Comparison of ENCODE assay signal across 16 cellular contexts in genomic region chr9:137066096-137066861, GRCh38. TPM values are rescaled to one million over a fixed set of nuclear protein-coding genes. Genes with fewer than 3 reads are reported as not detected.
DNase-seq lines count a peak whose midpoint lies in the region; ATAC-seq, FAIRE-seq and TF ChIP-seq lines count a peak whose summit lies in the region.
"Had no signal": no experiment of that assay in that cellular context is flagged by ENCODE, and none has a peak within 500 bp of the region (broad histone marks: within the 10 kb centered on the region; RNA-seq: fewer than 3 reads in every experiment).

No MANE protein-coding gene starts in this region.

- no peak overlapping the region for H3K18ac ChIP-seq in neuronal stem cell (ENCODE audit: low read length)

- peak overlapping the region; percentile 28 for H2AK5ac ChIP-seq in neuronal stem cell (ENCODE audit: low read depth, low read length)

- ATAC-seq in K562 = no peak
- ATAC-seq in T-helper 17 cell = no peak
- no peak for ATAC-seq in HG03196 (IDR thresholded peaks at IDR 0.05; ENCODE audit: unreplicated experiment)
- ATAC-seq: A549, HCT116 had no signal

- no peak overlapping the region for H3K4ac ChIP-seq in neuronal stem cell (ENCODE audit: low read length)

- no peaks in the 10 kb centered on the region for H3K9me3 Mint-ChIP-seq in CD14-positive monocyte
- H3K9me3 Mint-ChIP-seq: CD4-positive, alpha-beta memory T cell had no signal

- no peak overlapping the region for H3K27ac Mint-ChIP-seq in CD14-positive monocyte
- H3K27ac Mint-ChIP-seq in T-helper 17 cell = no peak overlapping the region
- H3K27ac Mint-ChIP-seq: CD4-positive, alpha-beta memory T cell had no signal

- BruUV-seq in K562 (replicated peaks; lab: Mats Ljungman, UMichigan) = TSS peak; percentile 21

- H3K9me3 ChIP-seq in K562 (replicated peaks; ENCODE audit: control insufficient read depth, insufficient read depth, low read depth, low read length) (no peaks in the 10 kb centered on the region), neuronal stem cell (replicated peaks in 1 of 2; ENCODE audit: control insufficient read depth in 2 of 2, insufficient read depth in 1 of 2, low read depth in 1 of 2, low read length in 2 of 2) (peaks cover 0 to 2% of the 10 kb centered on the region in 2 donors), T-helper 17 cell (ENCODE audit: control insufficient read depth, low read length, poor library complexity, severe bottlenecking) (no peaks in the 10 kb centered on the region)
- H3K9me3 ChIP-seq: A549 had no signal

- no peaks in the 10 kb centered on the region for H3K27me3 ChIP-seq in K562 (ENCODE audit: control insufficient read depth in 2 of 2, insufficient read depth in 2 of 2, low read length in 2 of 2)
- H3K27me3 ChIP-seq in neuronal stem cell (ENCODE audit: control insufficient read depth in 3 of 3, insufficient read depth in 3 of 3, low read depth in 1 of 3, low read length in 3 of 3) = peaks cover 0 to 10% (median 3%) of the 10 kb centered on the region in 3 experiments

- no peak overlapping the region for H4K8ac ChIP-seq in neuronal stem cell (ENCODE audit: low read depth, low read length)

- H3K36me3 ChIP-seq in K562 (ENCODE audit: control insufficient read depth, insufficient read depth, low read length) = peaks cover 41% of the 10 kb centered on the region; the same call in 2 of the 3 replicates
- peaks cover 3 to 30% of the 10 kb centered on the region in 2 donors for H3K36me3 ChIP-seq in neuronal stem cell (replicated peaks in 1 of 2; ENCODE audit: control insufficient read depth in 2 of 2, insufficient read depth in 2 of 2, low read length in 2 of 2)

- no peak for FAIRE-seq in K562 (lab: Jason Lieb, UNC)
- FAIRE-seq: A549 had no signal

- TF ChIP-seq EP300 in K562 (IDR thresholded peaks at IDR 0.05; ENCODE audit: low read length) = no peak

- TF ChIP-seq CTCF in 22Rv1 (IDR thresholded peaks at IDR 0.05) (no peak), CD14-positive monocyte (IDR thresholded peaks at IDR 0.05) (no peak), K562 (IDR thresholded peaks at IDR 0.05 in 2 of 3, conservative IDR thresholded peaks at IDR 0.05 in 1 of 3; ENCODE audit: insufficient read depth in 2 of 3, low read depth in 1 of 3, low read length in 3 of 3) (no peak)

- H3K79me2 ChIP-seq in K562 (ENCODE audit: control insufficient read depth, insufficient read depth, low read length) = peaks cover 36% of the 10 kb centered on the region

- H3K4me1 ChIP-seq in K562 (replicated peaks in 1 of 2; ENCODE audit: control insufficient read depth in 2 of 2, insufficient read depth in 2 of 2, low read length in 2 of 2) = peaks cover 23 to 73% of the 10 kb centered on the region in 2 experiments
- H3K4me1 ChIP-seq in neuronal stem cell (ENCODE audit: control insufficient read depth in 2 of 2, insufficient read depth in 1 of 2, low read depth in 1 of 2, low read length in 2 of 2) = peaks cover 13% of the 10 kb centered on the region in 2 donors

- H3K4me1 Mint-ChIP-seq in CD14-positive monocyte = peaks cover 28% of the 10 kb centered on the region
- peaks cover 15% of the 10 kb centered on the region for H3K4me1 Mint-ChIP-seq in T-helper 17 cell

- no peak overlapping the region for H2BK120ac ChIP-seq in neuronal stem cell (ENCODE audit: low read depth, low read length)

- TF ChIP-seq POLR2A in K562 (conservative IDR thresholded peaks at IDR 0.05) = no peak

- H3K14ac ChIP-seq in neuronal stem cell (ENCODE audit: low read length) = no peak overlapping the region

- peak overlapping the region; percentile 9 for H2BK15ac ChIP-seq in neuronal stem cell (ENCODE audit: low read length)

- H3K79me1 ChIP-seq in neuronal stem cell (ENCODE audit: low read depth, low read length) = peaks cover 9% of the 10 kb centered on the region

- TF ChIP-seq RAD21 in K562 (CRISPR knock-in tag; conservative IDR thresholded peaks at IDR 0.05 in 1 of 2, IDR thresholded peaks at IDR 0.05 in 1 of 2) = no peak

- H2AFZ ChIP-seq in K562 (ENCODE audit: low read depth, low read length) (no peak overlapping the region), neuronal stem cell (ENCODE audit: low read length) (no peak overlapping the region)

- no peak overlapping the region for H2BK5ac ChIP-seq in neuronal stem cell (ENCODE audit: low read length)

- no peak overlapping the region for H4K91ac ChIP-seq in neuronal stem cell (ENCODE audit: low read depth, low read length, poor library complexity)

- H3K27ac ChIP-seq in 22Rv1 = peak overlapping the region; percentile 86; the same call in 1 of the 2 replicates
- H3K27ac ChIP-seq in K562 (ENCODE audit: extremely low read depth, low read depth, low read length) = no peak overlapping the region
- H3K27ac ChIP-seq in neuronal stem cell (replicated peaks; ENCODE audit: low read length) = no peak overlapping the region
- H3K27ac ChIP-seq: A549 had no signal

- H3K9ac ChIP-seq in K562 (ENCODE audit: insufficient read depth in 1 of 2, low read depth in 2 of 2, low read length in 2 of 2) (peak overlapping the region in 1 of 2 experiments; percentile 30; a peak in 1 of 4 replicates), neuronal stem cell (ENCODE audit: low read depth, low read length, poor library complexity) (peak overlapping the region; percentile 21)

- H3K27me3 Mint-ChIP-seq in CD14-positive monocyte (ENCODE audit: low read depth in 3 of 3) (peaks cover 5 to 11% (median 6%) of the 10 kb centered on the region in 3 donors), T-helper 17 cell (peaks cover 5% of the 10 kb centered on the region)

- 92% methylated on average over 16 of the region's 26 CpGs for WGBS in K562 (ENCODE audit: insufficient coverage, low coverage, missing lambda C conversion rate)
- no CpG with 5 or more reads among the region's 26 CpGs for WGBS in neuronal stem cell (ENCODE audit: extremely low coverage in 2 of 2, insufficient read length in 2 of 2, insufficient replicate concordance in 1 of 2), 2 donors

- H3K4me3 ChIP-seq in K562 (no peak overlapping the region), neuronal stem cell (ENCODE audit: low read length in 2 of 2) (no peak overlapping the region)
- H3K4me3 ChIP-seq: A549 had no signal

- CTCF ChIA-PET in K562 (lab: Yijun Ruan, JAX; ENCODE audit: low intra/inter-chr PET ratio) = no interaction called here

- in situ Hi-C loops in K562 (cut with MboI) = no loop called here

- no peak overlapping the region for H3K4me3 Mint-ChIP-seq in CD14-positive monocyte
- H3K4me3 Mint-ChIP-seq in T-helper 17 cell = no peak overlapping the region
- H3K4me3 Mint-ChIP-seq: CD4-positive, alpha-beta memory T cell had no signal

- H4K20me1 ChIP-seq in K562 (replicated peaks; ENCODE audit: control insufficient read depth, insufficient read depth, low read length) = peaks cover 22% of the 10 kb centered on the region

- DNase-seq in CD14-positive monocyte (ENCODE audit: low spot score) = peak; percentile 39
- DNase-seq in K562 (ENCODE audit: extremely low read depth in 1 of 4, low spot score in 3 of 4) = no peak
- DNase-seq in neuronal stem cell (ENCODE audit: low spot score) = no peak
- no peak for DNase-seq in T-helper 17 cell
- DNase-seq in posterior vena cava (ENCODE audit: low spot score) = no peak
- DNase-seq: AML-193; CD4-positive, alpha-beta memory T cell; DMS79 treated with DMSO at 0.1 percent for 48 hours; GF-D8; GOT3; H7 had no signal

- intact Hi-C loops in CD14-positive monocyte (cut with micrococcal nuclease) (loop anchor here (5.0 to 10.0 kb wide), 2 partner anchors 34 to 281 kb away; partner anchors contain the start of gene FUT7 (in 1 of the 2)), K562 (cut with micrococcal nuclease) (loop anchor here (2.0 kb wide), 1 partner anchor 19 kb away; the partner anchor contains the start of gene NPDC1), posterior vena cava (cut with DNase I) (loop anchor here in 1 of 2 donors (10.0 kb wide), 1 partner anchor 281 kb away; no protein-coding TSS in a partner anchor)

- POLR2A ChIA-PET in K562 (lab: Yijun Ruan, JAX) = interaction anchor here (0.6 to 1.8 kb wide), 6 partner anchors 9 to 174 kb away, joined by 3 to 4 read pairs (median 4); no protein-coding TSS in a partner anchor

- H3K36me3 Mint-ChIP-seq in CD14-positive monocyte (peaks cover 6 to 18% of the 10 kb centered on the region in 2 donors), T-helper 17 cell (ENCODE audit: low read depth) (no peaks in the 10 kb centered on the region)
- H3K36me3 Mint-ChIP-seq: CD4-positive, alpha-beta memory T cell had no signal

- peaks cover 8% of the 10 kb centered on the region for H3K9me1 ChIP-seq in K562 (ENCODE audit: control insufficient read depth, insufficient read depth, low read length)

- no peak overlapping the region for H3K23ac ChIP-seq in neuronal stem cell (ENCODE audit: low read depth, low read length, poor library complexity)

- no peak overlapping the region for H2BK12ac ChIP-seq in neuronal stem cell (ENCODE audit: low read length)

- H3K4me2 ChIP-seq in K562 (ENCODE audit: insufficient read depth, low read length) (no peak overlapping the region), neuronal stem cell (ENCODE audit: insufficient read depth, low read length, poor library complexity, severe bottlenecking) (no peak overlapping the region)
- H3K4me2 ChIP-seq: A549 had no signal

RNA-seq across cellular contexts. Expression of gene SAPCD2, which starts 4.1 kb away (rescaled TPM):
- polyA plus RNA-seq in CD14-positive monocyte (1 to 10 TPM; 1.7 to 3.1 TPM), K562 (2011; rRNA removed) (18.8 and 24.2 TPM in 2 replicates), K562 (2014; fragmentation: Illumina TruSeq; extraction: Trizol) (18.3 and 41.2 TPM in 2 replicates), K562 (2014; fragmentation: Nextera tagmentation; extraction: Ambion mirVana) (1 to 10 TPM; 3.4 to 3.7 TPM), K562 (2014; rRNA removed) (56.5 and 67.8 TPM in 2 replicates)
- total RNA-seq in K562 (2011; cell fraction: chromatin; rRNA removed; ENCODE audit: low replicate concordance) = 12.7 and 42.0 TPM in 2 replicates
- 49.3 and 51.2 TPM in 2 replicates for total RNA-seq in K562 (2011; cell fraction: nucleolus; rRNA removed)
- 20.6 and 22.4 TPM in 2 replicates for total RNA-seq in K562 (2011; cell fraction: nucleoplasm; rRNA removed)
- total RNA-seq in K562 (2014; rRNA removed) (91.8 and 115 TPM in 2 replicates), K562 (2014; rRNA removed; fragmentation: Illumina TruSeq; extraction: Trizol) (13.1 and 15.8 TPM in 2 replicates), K562 (2015; rRNA removed; fragmentation: Illumina TruSeq; extraction: Trizol) (40.8 and 42.4 TPM in 2 replicates), K562 (2021) (72.1 and 78.8 TPM in 2 replicates), T-helper 17 cell (under 1 TPM; 0.27 to 0.39 TPM), posterior vena cava (under 1 TPM; 0.33 to 0.42 TPM)
- 28.2 and 80.8 TPM in 2 replicates for polyA plus RNA-seq in K562 (2011; cell fraction: cytosol; rRNA removed)
- polyA plus RNA-seq in K562 (2011; cell fraction: nucleus; rRNA removed) = 42.6 and 60.8 TPM in 2 replicates
- 27.0 and 33.0 TPM in 2 replicates for polyA plus RNA-seq in K562 (2012)
- polyA minus RNA-seq in K562 (2011; rRNA and poly(A)+ RNA removed) = 6.7 and 11.1 TPM in 2 replicates
- 29.9 and 32.2 TPM in 2 replicates for polyA minus RNA-seq in K562 (2011; cell fraction: cytosol; rRNA and poly(A)+ RNA removed)
- polyA minus RNA-seq in K562 (2011; cell fraction: nucleus; rRNA and poly(A)+ RNA removed) = 16.6 and 17.5 TPM in 2 replicates
- 15.6 TPM for polyA plus RNA-seq in neuronal stem cell (2013, experiment 1 of 2)
- 16.0 TPM for polyA plus RNA-seq in neuronal stem cell (2013, experiment 2 of 2)

RNA-seq across cellular contexts. Expression of gene UAP1L1, which starts 11.0 kb away (rescaled TPM):
- polyA plus RNA-seq in CD14-positive monocyte = 10 to 100 TPM in 1 of 2 donors, 1 to 10 TPM in 1; 5.7 to 14.8 TPM
- 10.1 and 23.7 TPM in 2 replicates for total RNA-seq in K562 (2011; cell fraction: chromatin; rRNA removed; ENCODE audit: low replicate concordance)
- 16.3 and 18.0 TPM in 2 replicates for total RNA-seq in K562 (2011; cell fraction: nucleolus; rRNA removed)
- 9.3 and 10.3 TPM in 2 replicates for total RNA-seq in K562 (2011; cell fraction: nucleoplasm; rRNA removed)
- 3.7 and 5.1 TPM in 2 replicates for total RNA-seq in K562 (2014; rRNA removed)
- 1.5 and 1.6 TPM in 2 replicates for total RNA-seq in K562 (2014; rRNA removed; fragmentation: Illumina TruSeq; extraction: Trizol)
- 5.1 and 5.2 TPM in 2 replicates for total RNA-seq in K562 (2015; rRNA removed; fragmentation: Illumina TruSeq; extraction: Trizol)
- total RNA-seq in K562 (2021) = 8.6 and 8.8 TPM in 2 replicates
- polyA plus RNA-seq in K562 (2011; rRNA removed) = 1.5 and 3.0 TPM in 2 replicates
- polyA plus RNA-seq in K562 (2011; cell fraction: cytosol; rRNA removed) = 2.4 and 2.6 TPM in 2 replicates
- 17.8 and 18.3 TPM in 2 replicates for polyA plus RNA-seq in K562 (2011; cell fraction: nucleus; rRNA removed)
- 6.6 and 13.1 TPM in 2 replicates for polyA plus RNA-seq in K562 (2012)
- 5.2 and 5.3 TPM in 2 replicates for polyA plus RNA-seq in K562 (2014; fragmentation: Illumina TruSeq; extraction: Trizol)
- under 1 TPM; 0.20 to 0.29 TPM for polyA plus RNA-seq in K562 (2014; fragmentation: Nextera tagmentation; extraction: Ambion mirVana)
- 5.0 and 7.1 TPM in 2 replicates for polyA plus RNA-seq in K562 (2014; rRNA removed)
- 0.69 and 0.74 TPM in 2 replicates for polyA minus RNA-seq in K562 (2011; rRNA and poly(A)+ RNA removed)
- polyA minus RNA-seq in K562 (2011; cell fraction: cytosol; rRNA and poly(A)+ RNA removed) = 1.4 and 1.5 TPM in 2 replicates
- polyA minus RNA-seq in K562 (2011; cell fraction: nucleus; rRNA and poly(A)+ RNA removed) = 3.0 and 4.1 TPM in 2 replicates
- 0.17 TPM for polyA plus RNA-seq in neuronal stem cell (2013, experiment 1 of 2)
- 0.19 TPM for polyA plus RNA-seq in neuronal stem cell (2013, experiment 2 of 2)
- total RNA-seq in T-helper 17 cell = 10 to 100 TPM in 1 of 2 donors, 1 to 10 TPM in 1; 9.3 to 10.2 TPM
- total RNA-seq in posterior vena cava = 10 to 100 TPM; 15.2 to 20.5 TPM

RNA-seq across cellular contexts. Expression of gene ENTPD2, which starts 12.4 kb away (rescaled TPM):
- polyA plus RNA-seq in CD14-positive monocyte (not detected), K562 (2011; rRNA removed) (0.11 and 0.51 TPM in 2 replicates), K562 (2014; fragmentation: Illumina TruSeq; extraction: Trizol) (0.17 and 0.21 TPM in 2 replicates), K562 (2014; fragmentation: Nextera tagmentation; extraction: Ambion mirVana) (under 1 TPM in 1 of 2 experiments, not detected in 1; 0.04 TPM), K562 (2014; rRNA removed) (0.22 TPM in 1 of 2 replicates, not detected in the other)
- total RNA-seq in K562 (2011; cell fraction: chromatin; rRNA removed; ENCODE audit: low replicate concordance) = 1.2 and 5.3 TPM in 2 replicates
- total RNA-seq in K562 (2011; cell fraction: nucleolus; rRNA removed) = 3.3 and 4.3 TPM in 2 replicates
- total RNA-seq in K562 (2011; cell fraction: nucleoplasm; rRNA removed) = 2.6 and 2.9 TPM in 2 replicates
- total RNA-seq in K562 (2014; rRNA removed) (0.12 and 0.14 TPM in 2 replicates), K562 (2014; rRNA removed; fragmentation: Illumina TruSeq; extraction: Trizol) (not detected in 2 replicates), K562 (2015; rRNA removed; fragmentation: Illumina TruSeq; extraction: Trizol) (not detected in 2 replicates), K562 (2021) (0.60 and 0.85 TPM in 2 replicates), T-helper 17 cell (under 1 TPM in 1 of 2 donors, not detected in 1; 0.20 TPM), posterior vena cava (1 to 10 TPM in 1 of 2 donors, under 1 TPM in 1; 0.48 to 1.2 TPM)
- 0.22 and 0.41 TPM in 2 replicates for polyA plus RNA-seq in K562 (2011; cell fraction: cytosol; rRNA removed)
- polyA plus RNA-seq in K562 (2011; cell fraction: nucleus; rRNA removed) = 4.8 and 5.7 TPM in 2 replicates
- 0.15 and 0.23 TPM in 2 replicates for polyA plus RNA-seq in K562 (2012)
- polyA minus RNA-seq in K562 (2011; rRNA and poly(A)+ RNA removed) = not detected in 2 replicates
- 0.57 and 1.3 TPM in 2 replicates for polyA minus RNA-seq in K562 (2011; cell fraction: cytosol; rRNA and poly(A)+ RNA removed)
- 0.94 and 1.2 TPM in 2 replicates for polyA minus RNA-seq in K562 (2011; cell fraction: nucleus; rRNA and poly(A)+ RNA removed)
- 0.01 TPM for polyA plus RNA-seq in neuronal stem cell (2013, experiment 1 of 2)
- not detected for polyA plus RNA-seq in neuronal stem cell (2013, experiment 2 of 2)
- total RNA-seq: CD4-positive, alpha-beta memory T cell; H7 had no signal
- polyA plus RNA-seq: BJ; CD4-positive, alpha-beta memory T cell had no signal

RNA-seq across cellular contexts. Expression of gene NPDC1, which starts 20.3 kb away (rescaled TPM):
- polyA plus RNA-seq in CD14-positive monocyte = under 1 TPM in 1 of 2 donors, not detected in 1; 0.51 TPM
- total RNA-seq in K562 (2011; cell fraction: chromatin; rRNA removed; ENCODE audit: low replicate concordance) = 1.1 and 4.2 TPM in 2 replicates
- 3.2 and 6.0 TPM in 2 replicates for total RNA-seq in K562 (2011; cell fraction: nucleolus; rRNA removed)
- total RNA-seq in K562 (2011; cell fraction: nucleoplasm; rRNA removed) = 1.5 and 3.6 TPM in 2 replicates
- total RNA-seq in K562 (2014; rRNA removed) = 0.09 and 0.90 TPM in 2 replicates
- not detected in 2 replicates for total RNA-seq in K562 (2014; rRNA removed; fragmentation: Illumina TruSeq; extraction: Trizol)
- total RNA-seq in K562 (2015; rRNA removed; fragmentation: Illumina TruSeq; extraction: Trizol) = 0.22 TPM in 1 of 2 replicates, not detected in the other
- total RNA-seq in K562 (2021) = 1.5 and 2.1 TPM in 2 replicates
- 1.3 and 3.9 TPM in 2 replicates for polyA plus RNA-seq in K562 (2011; rRNA removed)
- 3.5 and 4.2 TPM in 2 replicates for polyA plus RNA-seq in K562 (2011; cell fraction: cytosol; rRNA removed)
- polyA plus RNA-seq in K562 (2011; cell fraction: nucleus; rRNA removed) = 32.5 and 34.7 TPM in 2 replicates
- polyA plus RNA-seq in K562 (2012) = 0.85 and 3.1 TPM in 2 replicates
- 0.06 and 0.21 TPM in 2 replicates for polyA plus RNA-seq in K562 (2014; fragmentation: Illumina TruSeq; extraction: Trizol)
- polyA plus RNA-seq in K562 (2014; fragmentation: Nextera tagmentation; extraction: Ambion mirVana) = not detected
- polyA plus RNA-seq in K562 (2014; rRNA removed) = 0.85 and 2.4 TPM in 2 replicates
- 0.14 and 0.18 TPM in 2 replicates for polyA minus RNA-seq in K562 (2011; rRNA and poly(A)+ RNA removed)
- polyA minus RNA-seq in K562 (2011; cell fraction: cytosol; rRNA and poly(A)+ RNA removed) = 0.95 and 3.5 TPM in 2 replicates
- polyA minus RNA-seq in K562 (2011; cell fraction: nucleus; rRNA and poly(A)+ RNA removed) = 2.0 and 3.9 TPM in 2 replicates
- polyA plus RNA-seq in neuronal stem cell (2013, experiment 1 of 2) = 41.2 TPM
- polyA plus RNA-seq in neuronal stem cell (2013, experiment 2 of 2) = 37.6 TPM
- 100 to 1,000 TPM; 139 to 202 TPM for total RNA-seq in T-helper 17 cell
- 100 to 1,000 TPM; 129 to 133 TPM for total RNA-seq in posterior vena cava

RNA-seq across cellular contexts. Expression of gene MAN1B1, which starts 20.5 kb away (rescaled TPM):
- polyA plus RNA-seq in CD14-positive monocyte = 10 to 100 TPM; 29.3 to 38.2 TPM
- total RNA-seq in K562 (2011; cell fraction: chromatin; rRNA removed; ENCODE audit: low replicate concordance) = 158 and 355 TPM in 2 replicates
- 181 and 194 TPM in 2 replicates for total RNA-seq in K562 (2011; cell fraction: nucleolus; rRNA removed)
- 119 and 136 TPM in 2 replicates for total RNA-seq in K562 (2011; cell fraction: nucleoplasm; rRNA removed)
- total RNA-seq in K562 (2014; rRNA removed) = 30.1 and 35.1 TPM in 2 replicates
- 14.4 and 14.8 TPM in 2 replicates for total RNA-seq in K562 (2014; rRNA removed; fragmentation: Illumina TruSeq; extraction: Trizol)
- total RNA-seq in K562 (2015; rRNA removed; fragmentation: Illumina TruSeq; extraction: Trizol) = 21.0 and 21.6 TPM in 2 replicates
- 33.9 and 36.6 TPM in 2 replicates for total RNA-seq in K562 (2021)
- 27.3 and 40.1 TPM in 2 replicates for polyA plus RNA-seq in K562 (2011; rRNA removed)
- polyA plus RNA-seq in K562 (2011; cell fraction: cytosol; rRNA removed) = 33.0 and 35.1 TPM in 2 replicates
- polyA plus RNA-seq in K562 (2011; cell fraction: nucleus; rRNA removed) = 128 and 134 TPM in 2 replicates
- polyA plus RNA-seq in K562 (2012) = 25.3 and 58.7 TPM in 2 replicates
- 23.8 and 31.3 TPM in 2 replicates for polyA plus RNA-seq in K562 (2014; fragmentation: Illumina TruSeq; extraction: Trizol)
- polyA plus RNA-seq in K562 (2014; fragmentation: Nextera tagmentation; extraction: Ambion mirVana) = under 1 TPM; 0.55 to 0.89 TPM
- polyA plus RNA-seq in K562 (2014; rRNA removed) = 29.6 and 33.6 TPM in 2 replicates
- polyA minus RNA-seq in K562 (2011; rRNA and poly(A)+ RNA removed) = 32.0 and 36.7 TPM in 2 replicates
- 17.1 and 24.8 TPM in 2 replicates for polyA minus RNA-seq in K562 (2011; cell fraction: cytosol; rRNA and poly(A)+ RNA removed)
- 38.5 and 64.6 TPM in 2 replicates for polyA minus RNA-seq in K562 (2011; cell fraction: nucleus; rRNA and poly(A)+ RNA removed)
- 23.6 TPM for polyA plus RNA-seq in neuronal stem cell (2013, experiment 1 of 2)
- polyA plus RNA-seq in neuronal stem cell (2013, experiment 2 of 2) = 22.2 TPM
- 10 to 100 TPM; 62.0 to 62.3 TPM for total RNA-seq in T-helper 17 cell
- total RNA-seq in posterior vena cava = 10 to 100 TPM; 32.0 to 44.3 TPM

Comparison
In these comparisons a context has a peak if more than half of its experiments do, and no peak if none do; other contexts are left out.
1. RNA of gene SAPCD2, which starts 4.1 kb away (total RNA-seq): 12.7 to 115 TPM in K562; 0.33 to 0.42 TPM in posterior vena cava and 0.27 to 0.39 TPM in T-helper 17 cell; every median in the first group is over 4 times any median in the second.